In genomic region chr1:113282011-113282896, GRCh38 we compare ENCODE assay signal across 15 cellular contexts.
A peak's percentile ranks its signal among the peaks of the same experiment; 100 is the strongest.
DNase-seq lines count a peak whose midpoint lies in the region; ATAC-seq and TF ChIP-seq lines count a peak whose summit lies in the region.
"Had no signal": no experiment of that assay in that cellular context is flagged by ENCODE, and none has a peak within 500 bp of the region (broad histone marks: within the 10 kb centered on the region; RNA-seq: fewer than 3 reads in every experiment).

No MANE protein-coding gene starts in this region.

- H3K36me3 ChIP-seq in GM23338 (ENCODE audit: insufficient read depth): no peaks in the 10 kb centered on the region

- H3K4me3 Mint-ChIP-seq in GM23338: no peak overlapping the region
- H3K4me3 Mint-ChIP-seq in nephron: no peak overlapping the region
- no peak overlapping the region for H3K4me3 Mint-ChIP-seq in activated naive CD8-positive, alpha-beta T cell treated with anti-CD3 and anti-CD28 coated beads for 36 hours
- H3K4me3 Mint-ChIP-seq: CD4-positive, alpha-beta T cell; HFFc6 had no signal

- H3F3A ChIP-seq in GM23338 (replicated peaks; ENCODE audit: low read depth): no peaks in the 10 kb centered on the region

- DNase-seq in GM23338 (ENCODE audit: low spot score) (no peak), amniotic epithelial cell (ENCODE audit: low read depth) (peak; percentile 3), NCI-H446 (lab: John Stamatoyannopoulos, UW) (no peak)
- no peak for DNase-seq in activated naive CD8-positive, alpha-beta T cell treated with anti-CD3 and anti-CD28 coated beads for 36 hours
- DNase-seq: Caco-2; CD4-positive, alpha-beta T cell; GM23248; H7; HFFc6; IMR-90 had no signal

- H3K9me3 Mint-ChIP-seq in GM23338 (no peaks in the 10 kb centered on the region), nephron (no peaks in the 10 kb centered on the region)
- H3K9me3 Mint-ChIP-seq in activated naive CD8-positive, alpha-beta T cell treated with anti-CD3 and anti-CD28 coated beads for 36 hours: no peaks in the 10 kb centered on the region
- H3K9me3 Mint-ChIP-seq: CD4-positive, alpha-beta T cell; HFFc6 had no signal

- peaks cover under 1% of the 10 kb centered on the region; the same call in 1 of the 2 replicates for H3K4me1 ChIP-seq in GM23338 (ENCODE audit: insufficient read depth)

- H2AFZ ChIP-seq in GM23338: peak overlapping the region; percentile 79; the same call in 1 of the 2 replicates
- H2AFZ ChIP-seq: GM23248 had no signal

- ATAC-seq in GM23338 (no peak), GM21423 (IDR thresholded peaks at IDR 0.05; ENCODE audit: unreplicated experiment) (no peak)
- ATAC-seq: HCT116 had no signal

- TF ChIP-seq CTCF in GM23338 (conservative IDR thresholded peaks at IDR 0.05; ENCODE audit: low read depth in 2 of 2): no peak
- TF ChIP-seq CTCF in nephron (IDR thresholded peaks at IDR 0.05; ENCODE audit: unreplicated experiment in 3 of 3): no peak

- H3K27ac Mint-ChIP-seq in GM23338 (no peak overlapping the region), nephron (peak overlapping the region; percentile 35 to 86 (median 49))
- no peak overlapping the region for H3K27ac Mint-ChIP-seq in activated naive CD8-positive, alpha-beta T cell treated with anti-CD3 and anti-CD28 coated beads for 36 hours
- H3K27ac Mint-ChIP-seq: CD4-positive, alpha-beta T cell; HFFc6 had no signal

- H4K20me1 ChIP-seq in GM23338 (replicated peaks; ENCODE audit: insufficient read depth): no peaks in the 10 kb centered on the region

- no peaks in the 10 kb centered on the region for H3K27me3 ChIP-seq in GM23338 (ENCODE audit: insufficient read depth)

- H3K4me3 ChIP-seq in GM23338: no peak overlapping the region
- H3K4me3 ChIP-seq: GM23248 had no signal

- no peaks in the 10 kb centered on the region for H3K79me2 ChIP-seq in GM23338 (replicated peaks; ENCODE audit: insufficient read depth)

- H3K36me3 Mint-ChIP-seq in GM23338 (ENCODE audit: low read depth): no peaks in the 10 kb centered on the region
- H3K36me3 Mint-ChIP-seq in nephron (ENCODE audit: low read depth): no peaks in the 10 kb centered on the region
- no peaks in the 10 kb centered on the region for H3K36me3 Mint-ChIP-seq in activated naive CD8-positive, alpha-beta T cell treated with anti-CD3 and anti-CD28 coated beads for 36 hours

- no peaks in the 10 kb centered on the region for H3K9me2 ChIP-seq in GM23338 (ENCODE audit: insufficient read depth)

- peaks cover 4% of the 10 kb centered on the region for H3K4me1 Mint-ChIP-seq in GM23338
- peaks cover 17% of the 10 kb centered on the region for H3K4me1 Mint-ChIP-seq in nephron
- no peaks in the 10 kb centered on the region for H3K4me1 Mint-ChIP-seq in activated naive CD8-positive, alpha-beta T cell treated with anti-CD3 and anti-CD28 coated beads for 36 hours

- H3K27me3 Mint-ChIP-seq in GM23338 (ENCODE audit: insufficient read depth, low read depth, poor library complexity) (no peaks in the 10 kb centered on the region), nephron (ENCODE audit: low read depth) (no peaks in the 10 kb centered on the region)
- H3K27me3 Mint-ChIP-seq in activated naive CD8-positive, alpha-beta T cell treated with anti-CD3 and anti-CD28 coated beads for 36 hours: peaks cover 14% of the 10 kb centered on the region

- no peak overlapping the region for H3K27ac ChIP-seq in GM23338 (ENCODE audit: low read depth)
- H3K27ac ChIP-seq: C4-2B, GM23248, HL-60 had no signal

- no peak overlapping the region for H3K4me2 ChIP-seq in GM23338

TF ChIP-seq in GM23338, 12 proteins besides CTCF, POLR2A, EP300 and RAD21 (continues in another document):
- TF ChIP-seq POLR2AphosphoS5 (IDR thresholded peaks at IDR 0.05; ENCODE audit: low read depth): no peak
- no peak for TF ChIP-seq JUNB (IDR thresholded peaks at IDR 0.05; ENCODE audit: unreplicated experiment)
- TF ChIP-seq ZNF331 (CRISPR knock-in tag; IDR thresholded peaks at IDR 0.05; ENCODE audit: low read depth): no peak
- no peak for TF ChIP-seq EZH2phosphoT487 (IDR thresholded peaks at IDR 0.05; ENCODE audit: unreplicated experiment)
- TF ChIP-seq NANOG (IDR thresholded peaks at IDR 0.05; ENCODE audit: borderline replicate concordance): no peak
- TF ChIP-seq STAT1 (IDR thresholded peaks at IDR 0.05; ENCODE audit: unreplicated experiment): no peak
- TF ChIP-seq CREB1 (CRISPR knock-in tag; IDR thresholded peaks at IDR 0.05; ENCODE audit: low read depth): no peak
- TF ChIP-seq REST (IDR thresholded peaks at IDR 0.05; ENCODE audit: unreplicated experiment): no peak
- no peak for TF ChIP-seq ZNF114 (CRISPR knock-in tag; IDR thresholded peaks at IDR 0.05)

Comparison
In these comparisons a context has a peak if more than half of its experiments do, and no peak if none do; other contexts are left out.
1. H3K27ac Mint-ChIP-seq: peak in nephron (3 of 3); none in GM23338 (single experiment) and activated naive CD8-positive, alpha-beta T cell treated with anti-CD3 and anti-CD28 coated beads for 36 hours (single experiment).